ENCODE assay signal across 10 cellular contexts in genomic region chr2:191688934-191689695, GRCh38. TPM values are rescaled to one million over a fixed set of nuclear protein-coding genes. Genes with fewer than 3 reads are reported as not detected.
DNase-seq lines count a peak whose midpoint lies in the region; ATAC-seq and TF ChIP-seq lines count a peak whose summit lies in the region.
"Had no signal": no experiment of that assay in that cellular context is flagged by ENCODE, and none has a peak within 500 bp of the region (broad histone marks: within the 10 kb centered on the region; RNA-seq: fewer than 3 reads in every experiment).

No MANE protein-coding gene starts in this region.

- no peak overlapping the region for H3K27ac ChIP-seq in HEK293 (ENCODE audit: extremely low read depth, low read depth, low read length)
- H3K27ac ChIP-seq: thyroid gland had no signal

- peaks cover 21% of the 10 kb centered on the region for H3K36me3 Mint-ChIP-seq in activated naive CD8-positive, alpha-beta T cell treated with anti-CD3 and anti-CD28 coated beads for 36 hours

- H3K36me3 ChIP-seq in HEK293 (ENCODE audit: control insufficient read depth in 2 of 2, insufficient read depth in 1 of 2, low read length in 2 of 2) (peaks cover 21 to 42% of the 10 kb centered on the region in 2 experiments), kidney epithelial cell (ENCODE audit: control insufficient read depth, insufficient read depth, low read length) (no peaks in the 10 kb centered on the region)
- H3K36me3 ChIP-seq: thyroid gland had no signal

- H3K4me1 Mint-ChIP-seq in activated naive CD8-positive, alpha-beta T cell treated with anti-CD3 and anti-CD28 coated beads for 36 hours, result peaks cover 57% of the 10 kb centered on the region

- H3K9me3 Mint-ChIP-seq in activated naive CD8-positive, alpha-beta T cell treated with anti-CD3 and anti-CD28 coated beads for 36 hours, result no peaks in the 10 kb centered on the region

- H3K27me3 ChIP-seq in kidney epithelial cell (ENCODE audit: control insufficient read depth, insufficient read depth, low read length), result no peaks in the 10 kb centered on the region
- H3K27me3 ChIP-seq: thyroid gland had no signal

- POLR2A ChIA-PET in HEK293 (lab: Yijun Ruan, JAX), result interaction anchor here (1.7 kb wide), 1 partner anchor 12 kb away, joined by 10 read pairs; the partner anchor contains the start of gene NABP1

- H3K4me3 ChIP-seq in HEK293 (ENCODE audit: low read depth, low read length), result no peak overlapping the region
- H3K4me3 ChIP-seq in kidney epithelial cell (ENCODE audit: low read depth, low read length), result no peak overlapping the region
- H3K4me3 ChIP-seq: thyroid gland had no signal

- DNase-seq in A172 (ENCODE audit: low spot score) (peak; percentile 77), kidney epithelial cell (ENCODE audit: low read depth) (peak; percentile 86)
- DNase-seq in activated naive CD8-positive, alpha-beta T cell treated with anti-CD3 and anti-CD28 coated beads for 36 hours, result no peak
- DNase-seq: thyroid gland had no signal

- no peak overlapping the region for H3K4me3 Mint-ChIP-seq in activated naive CD8-positive, alpha-beta T cell treated with anti-CD3 and anti-CD28 coated beads for 36 hours
- H3K4me3 Mint-ChIP-seq: brain had no signal

- CTCF ChIA-PET in HEK293 (lab: Yijun Ruan, JAX), result interaction anchor here (0.5 to 1.7 kb wide), 6 partner anchors 21 to 601 kb away, joined by 3 to 7 read pairs (median 3); no protein-coding TSS in a partner anchor

- no peaks in the 10 kb centered on the region for H3K27me3 Mint-ChIP-seq in activated naive CD8-positive, alpha-beta T cell treated with anti-CD3 and anti-CD28 coated beads for 36 hours
- H3K27me3 Mint-ChIP-seq: brain had no signal

- H3K27ac Mint-ChIP-seq in activated naive CD8-positive, alpha-beta T cell treated with anti-CD3 and anti-CD28 coated beads for 36 hours, result peak overlapping the region; percentile 63

- ATAC-seq in HG02678 (IDR thresholded peaks at IDR 0.05; ENCODE audit: unreplicated experiment) (no peak), HG03039 (IDR thresholded peaks at IDR 0.05; ENCODE audit: unreplicated experiment) (no peak), GM19455 (IDR thresholded peaks at IDR 0.05; ENCODE audit: unreplicated experiment) (no peak), GM21367 (IDR thresholded peaks at IDR 0.05; ENCODE audit: unreplicated experiment) (no peak)

- H3K9me3 ChIP-seq in HEK293 (ENCODE audit: control insufficient read depth, insufficient read depth, low read depth, low read length), result no peaks in the 10 kb centered on the region
- H3K9me3 ChIP-seq: thyroid gland had no signal

- TF ChIP-seq CTCF in HEK293 (tag by site-specific recombination; IDR thresholded peaks at IDR 0.05), result no peak
- no peak for TF ChIP-seq CTCF in kidney epithelial cell (IDR thresholded peaks at IDR 0.05; ENCODE audit: insufficient read depth, low read length, poor library complexity, severe bottlenecking)

- H3K4me1 ChIP-seq in HEK293 (ENCODE audit: control insufficient read depth, insufficient read depth, low read length), result peaks cover 7% of the 10 kb centered on the region

TF ChIP-seq in HEK293, 187 proteins besides CTCF, POLR2A, EP300 and RAD21:
- TF ChIP-seq SP7 (tag by site-specific recombination; IDR thresholded peaks at IDR 0.05) (peak; percentile 92), ZNF660 (tag by site-specific recombination; IDR thresholded peaks at IDR 0.05) (peak; percentile 55; the same call in 1 of the 2 replicates), ZNF366 (tag by site-specific recombination; conservative IDR thresholded peaks at IDR 0.05) (peak; percentile 44; the same call in 1 of the 2 replicates), BCL11B (tag by site-specific recombination; IDR thresholded peaks at IDR 0.05; ENCODE audit: low read depth) (no peak), PRDM6 (tag by site-specific recombination; IDR thresholded peaks at IDR 0.05) (peak; percentile 57), ZBTB11 (tag by site-specific recombination; conservative IDR thresholded peaks at IDR 0.05; ENCODE audit: low read depth) (no peak), ZNF629 (tag by site-specific recombination; IDR thresholded peaks at IDR 0.05) (peak; percentile 18; the same call in 1 of the 2 replicates), OSR2 (tag by site-specific recombination; IDR thresholded peaks at IDR 0.05) (0 out of 2 replicates have a peak, but pooled peaks have one; percentile 40), ZNF555 (tag by site-specific recombination; conservative IDR thresholded peaks at IDR 0.05) (no peak), WT1 (tag by site-specific recombination; IDR thresholded peaks at IDR 0.05) (peak; percentile 40; the same call in 1 of the 2 replicates)
TF ChIP-seq in HEK293: peak in this region for 7.

RNA-seq across cellular contexts. Expression of gene NABP1, which starts 11.2 kb away (rescaled TPM):
- 44.6 and 53.0 TPM in 2 replicates for total RNA-seq in A172 (2014; rRNA removed; shearing (Covaris generic))
- total RNA-seq in activated naive CD8-positive, alpha-beta T cell treated with anti-CD3 and anti-CD28 coated beads for 36 hours, result 10 to 100 TPM; 41.1 to 42.1 TPM
- total RNA-seq in kidney epithelial cell, result 18.3 and 22.9 TPM in 2 replicates
